In genomic region chr2:172480301-172481218, GRCh38 we compare ENCODE assay signal across 2 cellular contexts.
TF ChIP-seq lines count a peak whose summit lies in the region.

No MANE protein-coding gene starts in this region.

TF ChIP-seq in K562, 482 proteins besides CTCF, POLR2A, EP300 and RAD21:
- TF ChIP-seq AFF4 (CRISPR knock-in tag; IDR thresholded peaks at IDR 0.05), result no peak
- 0 out of 2 replicates have a peak, but pooled peaks have one; percentile 27 for TF ChIP-seq L3MBTL2 (IDR thresholded peaks at IDR 0.05)
- TF ChIP-seq SPI1 (IDR thresholded peaks at IDR 0.05; ENCODE audit: borderline replicate concordance, low read depth, low read length), result peak; percentile 78; the same call in 1 of the 2 replicates
- TF ChIP-seq KAT2B (IDR thresholded peaks at IDR 0.05; ENCODE audit: low read depth, low read length), result no peak
- TF ChIP-seq FOSL1 (tag; conservative IDR thresholded peaks at IDR 0.05), result peak; percentile 58
- TF ChIP-seq RCOR1 (IDR thresholded peaks at IDR 0.05; ENCODE audit: borderline replicate concordance in 1 of 2, low read depth in 2 of 2, low read length in 2 of 2), result 0 out of 4 replicates have a peak, but pooled peaks of 1 of the 2 experiments have one; percentile 12
TF ChIP-seq in K562: peak in this region for 4.

TF ChIP-seq in liver, 16 proteins besides CTCF, POLR2A, EP300 and RAD21:
- TF ChIP-seq HNF4A (conservative IDR thresholded peaks at IDR 0.05) (peak; percentile 29 to 95), TAF1 (conservative IDR thresholded peaks at IDR 0.05) (no peak), HNF4G (IDR thresholded peaks at IDR 0.05) (peak; percentile 66), MAX (IDR thresholded peaks at IDR 0.05) (no peak), RXRA (IDR thresholded peaks at IDR 0.05) (peak; percentile 14 to 82), JUND (IDR thresholded peaks at IDR 0.05) (no peak), NR2F2 (IDR thresholded peaks at IDR 0.05) (peak; percentile 94), SP1 (IDR thresholded peaks at IDR 0.05) (peak; percentile 73), REST (IDR thresholded peaks at IDR 0.05) (no peak), EGR1 (IDR thresholded peaks at IDR 0.05; ENCODE audit: low read depth in 2 of 2) (no peak)
TF ChIP-seq in liver: peak in this region for 5.
